In the genomic region with DNA sequence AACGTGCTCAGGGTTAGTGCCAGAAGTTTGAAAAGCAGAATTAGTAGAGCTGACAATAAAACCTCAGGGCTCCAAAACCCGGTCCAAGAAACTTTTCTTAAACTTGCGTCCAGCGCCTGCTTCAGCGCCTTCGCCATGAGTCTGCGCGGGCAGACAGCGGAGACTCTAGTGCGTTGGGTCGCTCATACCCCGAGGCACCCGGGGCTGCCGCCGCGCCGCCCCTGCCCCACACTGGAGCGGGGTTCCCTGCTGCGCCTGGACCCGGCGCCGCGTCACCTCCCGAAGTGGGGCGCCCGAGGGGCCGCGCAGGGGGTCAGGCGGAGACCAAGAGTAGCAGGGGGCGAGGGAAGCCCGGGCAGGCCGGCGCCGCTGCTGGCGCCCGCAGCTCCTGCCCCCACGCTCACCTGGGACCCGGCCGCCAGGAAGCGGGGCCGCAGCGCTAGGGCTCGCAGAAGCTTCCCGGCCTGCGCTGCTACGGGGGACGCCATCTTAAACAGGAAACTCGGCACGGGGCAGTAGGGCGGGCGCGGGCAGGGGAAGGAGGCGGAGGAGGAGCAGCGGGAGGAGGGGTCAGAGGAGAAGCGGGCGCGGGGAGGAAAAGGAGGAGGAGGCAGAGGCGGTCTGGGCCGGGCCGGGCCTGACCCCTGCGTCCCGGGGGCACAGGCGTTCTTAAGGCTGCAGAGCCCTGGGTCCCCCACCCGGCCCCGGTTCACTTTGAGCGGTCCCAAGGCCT, we compare ENCODE assay signal across 8 cellular contexts. TPM values are rescaled to one million over a fixed set of nuclear protein-coding genes. Genes with fewer than 3 reads are reported as not detected.
DNase-seq lines count a peak whose midpoint lies in the region; ATAC-seq, FAIRE-seq and TF ChIP-seq lines count a peak whose summit lies in the region.

A gene with protein sequence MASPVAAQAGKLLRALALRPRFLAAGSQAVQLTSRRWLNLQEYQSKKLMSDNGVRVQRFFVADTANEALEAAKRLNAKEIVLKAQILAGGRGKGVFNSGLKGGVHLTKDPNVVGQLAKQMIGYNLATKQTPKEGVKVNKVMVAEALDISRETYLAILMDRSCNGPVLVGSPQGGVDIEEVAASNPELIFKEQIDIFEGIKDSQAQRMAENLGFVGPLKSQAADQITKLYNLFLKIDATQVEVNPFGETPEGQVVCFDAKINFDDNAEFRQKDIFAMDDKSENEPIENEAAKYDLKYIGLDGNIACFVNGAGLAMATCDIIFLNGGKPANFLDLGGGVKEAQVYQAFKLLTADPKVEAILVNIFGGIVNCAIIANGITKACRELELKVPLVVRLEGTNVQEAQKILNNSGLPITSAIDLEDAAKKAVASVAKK (minus strand): TSS at position 514 of the 733 bp plus-strand sequence. CDS start 26 bp downstream, at position 488.

- no peak for TF ChIP-seq EP300 in Ishikawa (IDR thresholded peaks at IDR 0.05; ENCODE audit: borderline replicate concordance)

- H3K9me3 ChIP-seq in DND-41 (ENCODE audit: insufficient read depth, low read length, severe bottlenecking), result no peaks in the 10 kb centered on the region

- peaks cover 21% of the 10 kb centered on the region for H3K79me2 ChIP-seq in DND-41 (ENCODE audit: insufficient read depth, low read length)

- peak; percentile 4 for TF ChIP-seq CTCF in DND-41 (IDR thresholded peaks at IDR 0.05; ENCODE audit: borderline replicate concordance, extremely low read depth, low read length, poor library complexity, severe bottlenecking)

- in situ Hi-C loops in SK-MEL-5 (cut with HindIII; ENCODE audit: low pct_unique_long_range_greater_than_20kb, low sequenced_read_pairs), result no loop called here

- no peak for TF ChIP-seq RAD21 in Ishikawa (IDR thresholded peaks at IDR 0.05; ENCODE audit: low read depth)

- H2AFZ ChIP-seq in DND-41 (ENCODE audit: low read depth, low read length), result peak within 1 kb of the TSS; percentile 80

- DNase-seq in DND-41 (peak; percentile 88), SK-MEL-5 (ENCODE audit: low read depth, low spot score) (peak; percentile 88), frontal cortex (ENCODE audit: low spot score in 2 of 2) (peak; percentile 65 to 66), nucleus accumbens (lab: John Stamatoyannopoulos, UW) (peak in 55 of 56 donors; percentile 9 to 85 (median 70)), superior temporal gyrus (ENCODE audit: extremely low spot score) (peak; percentile 60)
- DNase-seq in activated naive CD4-positive, alpha-beta T cell treated with Interleukin-2 at 50 U/mL for 16 hours, result peak; percentile 83

- no peaks in the 10 kb centered on the region for H3K27me3 ChIP-seq in DND-41 (ENCODE audit: insufficient read depth, low read length, poor library complexity)

- peak; percentile 79 for ATAC-seq in DND-41 (ENCODE audit: insufficient read depth, low read depth)
- peak; percentile 68 for ATAC-seq in GM21529 (IDR thresholded peaks at IDR 0.05; ENCODE audit: unreplicated experiment)

- no peaks in the 10 kb centered on the region for H4K20me1 ChIP-seq in DND-41 (ENCODE audit: insufficient read depth, low read length)

- H3K4me2 ChIP-seq in DND-41 (ENCODE audit: insufficient read depth, low read length), result peak within 1 kb of the TSS; percentile 73

- FAIRE-seq in frontal cortex (lab: Jason Lieb, UNC), result no peak

- H3K27ac ChIP-seq in DND-41 (ENCODE audit: low read length), result peak within 1 kb of the TSS; percentile 84

- no peaks in the 10 kb centered on the region for H3K36me3 ChIP-seq in DND-41 (ENCODE audit: insufficient read depth, low read length)

- peak within 1 kb of the TSS; percentile 62 to 64 for H3K4me3 ChIP-seq in DND-41 (ENCODE audit: low read depth in 1 of 2, low read length in 2 of 2)

- peak within 1 kb of the TSS; percentile 86 for H3K9ac ChIP-seq in DND-41 (ENCODE audit: low read depth, low read length)

- peaks cover 35% of the 10 kb centered on the region for H3K4me1 ChIP-seq in DND-41 (ENCODE audit: insufficient read depth, low read length)

TF ChIP-seq in Ishikawa, 13 proteins besides CTCF, POLR2A, EP300 and RAD21:
- TF ChIP-seq TCF12 (IDR thresholded peaks at IDR 0.05; ENCODE audit: low read depth) (peak; percentile 24; the same call in 1 of the 2 replicates), YY1 (IDR thresholded peaks at IDR 0.05; ENCODE audit: low read depth) (peak; percentile 94), USF1 (IDR thresholded peaks at IDR 0.05) (peak; percentile 81), ZBTB7A (IDR thresholded peaks at IDR 0.05; ENCODE audit: low read depth) (no peak), EGR1 (IDR thresholded peaks at IDR 0.05) (peak; percentile 38), CREB1 (IDR thresholded peaks at IDR 0.05; ENCODE audit: low read depth) (no peak), NFIC (IDR thresholded peaks at IDR 0.05) (no peak), TAF1 (IDR thresholded peaks at IDR 0.05; ENCODE audit: low read depth) (peak; percentile 94)
- TF ChIP-seq, protein P1, sequence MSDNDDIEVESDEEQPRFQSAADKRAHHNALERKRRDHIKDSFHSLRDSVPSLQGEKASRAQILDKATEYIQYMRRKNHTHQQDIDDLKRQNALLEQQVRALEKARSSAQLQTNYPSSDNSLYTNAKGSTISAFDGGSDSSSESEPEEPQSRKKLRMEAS (IDR thresholded peaks at IDR 0.05), result peak; percentile 68; the same call in 1 of the 2 replicates

RNA-seq across cellular contexts. Expression of the gene that starts here (rescaled TPM):
- total RNA-seq in SK-MEL-5 (2014; rRNA removed; shearing (Covaris generic)), result 36.6 and 39.3 TPM in 2 replicates
- 32.9 and 47.5 TPM in 2 replicates for polyA plus RNA-seq in SK-MEL-5 (2015; cell fraction: cytosol; rRNA removed)
- 15.5 and 17.4 TPM in 2 replicates for polyA plus RNA-seq in SK-MEL-5 (2015; cell fraction: nucleus; rRNA removed)
- 9.4 TPM for total RNA-seq in frontal cortex

Comparison
In these comparisons a context has a peak if more than half of its experiments do, and no peak if none do; other contexts are left out.
1. Peak in every context shown above with its lines: DNase-seq, ATAC-seq, H3K4me3 ChIP-seq and H3K27ac ChIP-seq.